ENCODE assay signal across 13 cellular contexts in genomic region chr14:103820382-103820781, GRCh38. TPM values are rescaled to one million over a fixed set of nuclear protein-coding genes. Genes with fewer than 3 reads are reported as not detected.
DNase-seq lines count a peak whose midpoint lies in the region; ATAC-seq and TF ChIP-seq lines count a peak whose summit lies in the region.
"Had no signal": no experiment of that assay in that cellular context is flagged by ENCODE, and none has a peak within 500 bp of the region (broad histone marks: within the 10 kb centered on the region; RNA-seq: fewer than 3 reads in every experiment).

No MANE protein-coding gene starts in this region.

- H3F3A ChIP-seq in GM23338 (replicated peaks; ENCODE audit: low read depth), result no peaks in the 10 kb centered on the region

- peak overlapping the region; percentile 14; the same call in 1 of the 3 replicates for H3K4me3 Mint-ChIP-seq in GM23338
- peak overlapping the region; percentile 12 for H3K4me3 Mint-ChIP-seq in activated T-helper 17 cell treated with anti-CD3 and anti-CD28 coated beads, Interleukin-2, amount 50 U/mL, for 72 hours

- H3K4me3 ChIP-seq in GM23338, result no peak overlapping the region; the same call in 1 of the 2 replicates
- no peak overlapping the region for H3K4me3 ChIP-seq in right cardiac atrium (ENCODE audit: low read length)
- no peak overlapping the region for H3K4me3 ChIP-seq in skeletal muscle satellite cell (ENCODE audit: low read length)

- H3K79me2 ChIP-seq in GM23338 (replicated peaks; ENCODE audit: insufficient read depth), result no peaks in the 10 kb centered on the region

- H3K36me3 Mint-ChIP-seq in GM23338 (ENCODE audit: low read depth), result no peaks in the 10 kb centered on the region
- H3K36me3 Mint-ChIP-seq in activated T-helper 17 cell treated with anti-CD3 and anti-CD28 coated beads, Interleukin-2, amount 50 U/mL, for 72 hours (ENCODE audit: low read depth), result no peaks in the 10 kb centered on the region
- H3K36me3 Mint-ChIP-seq: stimulated activated naive B cell treated with anti-CD40 and anti-IgM and Interleukin-4, amounts not matched to agents 10 μg/mL and 1 μg/mL and 100 μg/mL, for 72 hours had no signal

- no peaks in the 10 kb centered on the region for H3K9me3 ChIP-seq in right cardiac atrium (ENCODE audit: control insufficient read depth, low read length)
- H3K9me3 ChIP-seq in skeletal muscle satellite cell (replicated peaks; ENCODE audit: low read length), result no peaks in the 10 kb centered on the region

- peaks cover 21% of the 10 kb centered on the region for H3K4me1 Mint-ChIP-seq in GM23338
- peaks cover 14% of the 10 kb centered on the region for H3K4me1 Mint-ChIP-seq in activated T-helper 17 cell treated with anti-CD3 and anti-CD28 coated beads, Interleukin-2, amount 50 U/mL, for 72 hours

- DNase-seq in GM23338 (ENCODE audit: low spot score) (no peak), right cardiac atrium (no peak), substantia nigra (lab: John Stamatoyannopoulos, UW) (no peak), NCI-H526 treated with DMSO at 0.1 percent for 48 hours (lab: John Stamatoyannopoulos, UW) (no peak)
- DNase-seq: activated CD4-positive, alpha-beta T cell treated with anti-CD3 and anti-CD28 coated beads for 4 hours; activated effector memory CD4-positive, alpha-beta T cell treated with anti-CD3 and anti-CD28 coated beads, Interleukin-2, amount 50 U/mL, for 16 hours; NCI-H1694 treated with DMSO at 0.1 percent for 48 hours; stimulated activated CD4-positive, alpha-beta T cell treated with anti-CD3 and anti-CD28 coated beads, Interleukin-1b, Interleukin-23, amount 100 ng/mL, for 48 hours; stimulated activated naive B cell treated with anti-CD40 and anti-IgM and Interleukin-4, amounts not matched to agents 10 μg/mL and 1 μg/mL and 100 μg/mL, for 72 hours; SW 1271 had no signal

- H4K20me1 ChIP-seq in GM23338 (replicated peaks; ENCODE audit: insufficient read depth), result no peaks in the 10 kb centered on the region

- intact Hi-C loops in right cardiac atrium (cut with DNase I), result no loop called here

- peaks cover 12% of the 10 kb centered on the region for H3K4me1 ChIP-seq in GM23338 (ENCODE audit: insufficient read depth)
- peaks cover 6% of the 10 kb centered on the region for H3K4me1 ChIP-seq in right cardiac atrium (ENCODE audit: control insufficient read depth, insufficient read depth, low read length)
- peaks cover 6% of the 10 kb centered on the region for H3K4me1 ChIP-seq in skeletal muscle satellite cell (ENCODE audit: control insufficient read depth, insufficient read depth, low read length)

- no peak overlapping the region; the same call in 1 of the 2 replicates for H3K27ac Mint-ChIP-seq in GM23338
- H3K27ac Mint-ChIP-seq in activated T-helper 17 cell treated with anti-CD3 and anti-CD28 coated beads, Interleukin-2, amount 50 U/mL, for 72 hours, result peak overlapping the region; percentile 53
- H3K27ac Mint-ChIP-seq: stimulated activated naive B cell treated with anti-CD40 and anti-IgM and Interleukin-4, amounts not matched to agents 10 μg/mL and 1 μg/mL and 100 μg/mL, for 72 hours had no signal

- ATAC-seq in GM23338 (peak; percentile 45), right cardiac atrium (no peak), HG02840 (IDR thresholded peaks at IDR 0.05; ENCODE audit: low FRiP score, unreplicated experiment) (no peak)
- ATAC-seq in activated T-helper 17 cell treated with anti-CD3 and anti-CD28 coated beads, Interleukin-2, amount 50 U/mL, for 72 hours (replicated peaks), result no peak
- ATAC-seq: stimulated activated naive B cell treated with anti-CD40 and anti-IgM and Interleukin-4, amounts not matched to agents 10 μg/mL and 1 μg/mL and 100 μg/mL, for 72 hours had no signal

- H3K9me2 ChIP-seq in GM23338 (ENCODE audit: insufficient read depth), result no peaks in the 10 kb centered on the region

- H3K4me2 ChIP-seq in GM23338 (peak overlapping the region; percentile 45), skeletal muscle satellite cell (ENCODE audit: low read length) (peak overlapping the region; percentile 69)

- H3K36me3 ChIP-seq in GM23338 (ENCODE audit: insufficient read depth) (no peaks in the 10 kb centered on the region), skeletal muscle satellite cell (ENCODE audit: insufficient read depth, low read length) (no peaks in the 10 kb centered on the region)

- H3K9me3 Mint-ChIP-seq in GM23338, result no peaks in the 10 kb centered on the region
- no peaks in the 10 kb centered on the region for H3K9me3 Mint-ChIP-seq in activated T-helper 17 cell treated with anti-CD3 and anti-CD28 coated beads, Interleukin-2, amount 50 U/mL, for 72 hours
- H3K9me3 Mint-ChIP-seq: stimulated activated naive B cell treated with anti-CD40 and anti-IgM and Interleukin-4, amounts not matched to agents 10 μg/mL and 1 μg/mL and 100 μg/mL, for 72 hours had no signal

- 35% methylated on average over 2 of the region's 2 CpGs for WGBS in right cardiac atrium

- H3K9ac ChIP-seq in skeletal muscle satellite cell (ENCODE audit: low read depth, low read length), result no peak overlapping the region

- H3K27me3 ChIP-seq in GM23338 (ENCODE audit: insufficient read depth), result no peaks in the 10 kb centered on the region
- H3K27me3 ChIP-seq in right cardiac atrium (ENCODE audit: control insufficient read depth, insufficient read depth), result no peaks in the 10 kb centered on the region
- no peaks in the 10 kb centered on the region for H3K27me3 ChIP-seq in skeletal muscle satellite cell (ENCODE audit: control insufficient read depth, insufficient read depth, low read length)

- peaks cover 3% of the 10 kb centered on the region for H3K27me3 Mint-ChIP-seq in GM23338 (ENCODE audit: insufficient read depth, low read depth, poor library complexity)
- H3K27me3 Mint-ChIP-seq in activated T-helper 17 cell treated with anti-CD3 and anti-CD28 coated beads, Interleukin-2, amount 50 U/mL, for 72 hours, result no peaks in the 10 kb centered on the region

- no peak overlapping the region for H2AFZ ChIP-seq in GM23338

- H3K27ac ChIP-seq in GM23338 (ENCODE audit: low read depth), result no peak overlapping the region
- peak overlapping the region; percentile 91 for H3K27ac ChIP-seq in right cardiac atrium (ENCODE audit: low read length)
- H3K27ac ChIP-seq in substantia nigra (ENCODE audit: low read depth, low read length, poor library complexity, severe bottlenecking), result no peak overlapping the region

- TF ChIP-seq CTCF in GM23338 (conservative IDR thresholded peaks at IDR 0.05; ENCODE audit: low read depth in 2 of 2), result no peak

TF ChIP-seq in GM23338, 12 proteins besides CTCF, POLR2A, EP300 and RAD21:
- TF ChIP-seq REST (IDR thresholded peaks at IDR 0.05; ENCODE audit: unreplicated experiment) (no peak), NANOG (IDR thresholded peaks at IDR 0.05; ENCODE audit: borderline replicate concordance) (no peak), CREB1 (CRISPR knock-in tag; IDR thresholded peaks at IDR 0.05; ENCODE audit: low read depth) (no peak)
TF ChIP-seq in GM23338: peak in this region for 0.

RNA-seq across cellular contexts. Expression of gene PPP1R13B, which starts 27.0 kb away (rescaled TPM):
- total RNA-seq in GM23338 (2014; rRNA removed; shearing (Covaris generic)), result 6.5 and 8.5 TPM in 2 replicates
- polyA plus RNA-seq in GM23338 (2016; fragmentation: Nextera tagmentation; extraction: Ambion mirVana) (2.0 and 3.8 TPM in 2 replicates), right cardiac atrium (50.1 TPM)
- total RNA-seq in activated T-helper 17 cell treated with anti-CD3 and anti-CD28 coated beads, Interleukin-2, amount 50 U/mL, for 72 hours, result 10 to 100 TPM; 10.0 to 10.4 TPM
- 100 to 1,000 TPM; 102 to 158 (median 117) TPM for total RNA-seq in right cardiac atrium
- 2.0 and 3.8 TPM in 2 replicates for total RNA-seq in skeletal muscle satellite cell (2012; rRNA removed)

Comparison
In these comparisons a context has a peak if more than half of its experiments do, and no peak if none do; other contexts are left out.
1. RNA of gene PPP1R13B, which starts 27.0 kb away (total RNA-seq): 102 to 158 TPM in right cardiac atrium; 10.0 to 10.4 TPM in activated T-helper 17 cell treated with anti-CD3 and anti-CD28 coated beads, Interleukin-2, amount 50 U/mL, for 72 hours and 6.5 to 8.5 TPM in GM23338; every median in the first group is over 4 times any median in the second.